In genomic region chr1:230487773-230488428, GRCh38 we compare ENCODE assay signal across 33 cellular contexts.
"Had no signal": no experiment of that assay in that cellular context is flagged by ENCODE, and none has a peak within 500 bp of the region (broad histone marks: within the 10 kb centered on the region; RNA-seq: fewer than 3 reads in every experiment).

No MANE protein-coding gene starts in this region.

- H3K36me3 Mint-ChIP-seq: activated CD8-positive, alpha-beta memory T cell treated with anti-CD3 and anti-CD28 coated beads, Interleukin-2, amount 10 ng/mL, durations not matched to agents 7 days and 5 days; activated naive CD8-positive, alpha-beta T cell treated with anti-CD3 and anti-CD28 coated beads for 36 hours had no signal

- ATAC-seq: activated CD8-positive, alpha-beta memory T cell treated with anti-CD3 and anti-CD28 coated beads, Interleukin-2, amount 10 ng/mL, durations not matched to agents 7 days and 5 days; activated T-cell treated with anti-CD3 and anti-CD28 coated beads, Interleukin-2, amount 50 U/mL, for 72 hours; activated T-helper 17 cell treated with anti-CD3 and anti-CD28 coated beads, Interleukin-2, amount 50 U/mL, for 72 hours; Panc1 had no signal

- DNase-seq: activated CD4-positive, alpha-beta memory T cell treated with anti-CD3 and anti-CD28 coated beads, Interleukin-2, amount 10 ng/mL, durations not matched to agents 7 days and 5 days; activated CD4-positive, alpha-beta T cell treated with anti-CD3 and anti-CD28 coated beads for 1 hour; activated CD4-positive, alpha-beta T cell treated with anti-CD3 and anti-CD28 coated beads for 48 hours; activated CD4-positive, CD25-positive, alpha-beta regulatory T cell; activated CD8-positive, alpha-beta memory T cell treated with anti-CD3 and anti-CD28 coated beads for 24 hours; activated CD8-positive, alpha-beta memory T cell treated with anti-CD3 and anti-CD28 coated beads, Interleukin-2, amount 10 ng/mL, durations not matched to agents 7 days and 5 days; activated effector memory CD4-positive, alpha-beta T cell treated with anti-CD3 and anti-CD28 coated beads, Interleukin-2, amount 50 U/mL, for 16 hours; activated naive CD4-positive, alpha-beta T cell; activated naive CD4-positive, alpha-beta T cell treated with anti-CD3 and anti-CD28 coated beads, Interleukin-2, amount 50 U/mL, for 16 hours; activated naive CD8-positive, alpha-beta T cell treated with anti-CD3 and anti-CD28 coated beads for 36 hours; activated T-cell treated with anti-CD3 and anti-CD28 coated beads, Interleukin-2, amount 50 U/mL, for 1 hour; activated T-cell treated with anti-CD3 and anti-CD28 coated beads, Interleukin-2, amount 50 U/mL, for 72 hours; amniotic stem cell; aorta; Kasumi-1; KG1; MG63; NCI-H1092; NCI-H1436 treated with DMSO at 0.1 percent for 48 hours; NCI-H1694 treated with DMSO at 0.1 percent for 48 hours; NCI-H2029; NCI-H226; NCI-H446 treated with DMSO at 0.1 percent for 48 hours; NCI-H524; NCI-H69; SJCRH30; T1000; WERI-Rb-1 had no signal

- H3K27ac Mint-ChIP-seq: activated CD4-positive, alpha-beta memory T cell treated with anti-CD3 and anti-CD28 coated beads, Interleukin-2, amount 10 ng/mL, durations not matched to agents 7 days and 5 days; activated CD8-positive, alpha-beta memory T cell treated with anti-CD3 and anti-CD28 coated beads, Interleukin-2, amount 10 ng/mL, durations not matched to agents 7 days and 5 days; activated naive CD8-positive, alpha-beta T cell treated with anti-CD3 and anti-CD28 coated beads for 36 hours; activated T-cell treated with anti-CD3 and anti-CD28 coated beads, Interleukin-2, amount 50 U/mL, for 72 hours; activated T-helper 17 cell treated with anti-CD3 and anti-CD28 coated beads, Interleukin-2, amount 50 U/mL, for 72 hours had no signal

- H3K4me1 ChIP-seq: SJCRH30 had no signal

- H3K27ac ChIP-seq: cardiac muscle cell, SJCRH30, SK-N-MC, WERI-Rb-1 had no signal

- H3K9me3 Mint-ChIP-seq: activated CD4-positive, alpha-beta memory T cell treated with anti-CD3 and anti-CD28 coated beads, Interleukin-2, amount 10 ng/mL, durations not matched to agents 7 days and 5 days; activated naive CD8-positive, alpha-beta T cell treated with anti-CD3 and anti-CD28 coated beads for 36 hours; activated T-cell treated with anti-CD3 and anti-CD28 coated beads, Interleukin-2, amount 50 U/mL, for 72 hours; activated T-helper 17 cell treated with anti-CD3 and anti-CD28 coated beads, Interleukin-2, amount 50 U/mL, for 72 hours; central memory CD8-positive, alpha-beta T cell had no signal

- H3K9me3 ChIP-seq: MG63, SJCRH30 had no signal

- H3K36me3 ChIP-seq: cardiac muscle cell, MG63, SJCRH30, WERI-Rb-1 had no signal

- H3K4me3 ChIP-seq: cardiac muscle cell, MG63, SJCRH30, SK-N-MC had no signal

- H3K4me1 Mint-ChIP-seq: activated CD4-positive, alpha-beta memory T cell treated with anti-CD3 and anti-CD28 coated beads, Interleukin-2, amount 10 ng/mL, durations not matched to agents 7 days and 5 days; activated CD8-positive, alpha-beta memory T cell treated with anti-CD3 and anti-CD28 coated beads, Interleukin-2, amount 10 ng/mL, durations not matched to agents 7 days and 5 days; activated naive CD8-positive, alpha-beta T cell treated with anti-CD3 and anti-CD28 coated beads for 36 hours; activated T-helper 17 cell treated with anti-CD3 and anti-CD28 coated beads, Interleukin-2, amount 50 U/mL, for 72 hours; central memory CD8-positive, alpha-beta T cell had no signal

- H3K27me3 ChIP-seq: SJCRH30 had no signal

- H3K4me3 Mint-ChIP-seq: activated CD4-positive, alpha-beta memory T cell treated with anti-CD3 and anti-CD28 coated beads, Interleukin-2, amount 10 ng/mL, durations not matched to agents 7 days and 5 days; activated CD8-positive, alpha-beta memory T cell treated with anti-CD3 and anti-CD28 coated beads, Interleukin-2, amount 10 ng/mL, durations not matched to agents 7 days and 5 days; activated naive CD8-positive, alpha-beta T cell treated with anti-CD3 and anti-CD28 coated beads for 36 hours; activated T-cell treated with anti-CD3 and anti-CD28 coated beads, Interleukin-2, amount 50 U/mL, for 72 hours; activated T-helper 17 cell treated with anti-CD3 and anti-CD28 coated beads, Interleukin-2, amount 50 U/mL, for 72 hours; central memory CD8-positive, alpha-beta T cell had no signal
